8 cellular contexts compared by ENCODE assay signal in the genomic region with DNA sequence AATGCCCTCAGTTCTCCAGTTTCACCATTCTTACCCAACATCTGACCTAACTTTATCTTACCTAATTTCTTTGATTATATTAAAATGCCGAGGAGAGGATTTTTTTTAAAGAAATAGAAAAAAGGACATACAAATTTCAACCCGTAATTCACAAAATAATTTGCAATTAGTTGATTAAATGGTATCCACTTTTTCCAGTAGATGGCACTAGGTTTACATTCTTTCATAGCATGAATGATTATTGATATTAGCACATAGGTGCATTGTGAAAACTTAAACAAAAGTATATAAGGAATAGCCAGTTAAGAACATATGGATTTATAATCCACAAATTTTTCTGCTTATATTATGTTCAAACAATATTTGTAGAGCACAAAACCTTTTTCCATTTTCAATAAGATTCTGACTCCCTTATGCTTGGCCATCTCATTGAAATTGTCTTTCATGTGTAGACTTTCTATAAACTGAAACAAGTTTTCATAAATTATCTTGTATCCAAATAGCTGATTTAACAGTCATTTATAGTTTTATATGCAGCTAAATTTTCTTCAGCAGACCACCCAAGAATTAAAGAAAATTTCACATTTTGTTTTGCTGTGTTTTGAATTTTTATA. TPM values are rescaled to one million over a fixed set of nuclear protein-coding genes. Genes with fewer than 3 reads are reported as not detected.
DNase-seq lines count a peak whose midpoint lies in the region; ATAC-seq and TF ChIP-seq lines count a peak whose summit lies in the region.

No MANE protein-coding gene starts in this region.

- H3K36me3 ChIP-seq in HCT116 (ENCODE audit: control insufficient read depth in 1 of 2, insufficient read depth in 2 of 2, low read length in 2 of 2), result peaks cover 0 to 4% of the 10 kb centered on the region in 2 experiments; a peak in 2 of 4 replicates
- no peaks in the 10 kb centered on the region for H3K36me3 ChIP-seq in SK-N-MC (ENCODE audit: insufficient read depth, low read length)

- no peak overlapping the region for H3K4me3 ChIP-seq in AG04449 (ENCODE audit: low read depth, low read length)
- H3K4me3 ChIP-seq in HCT116 (replicated peaks in 1 of 2; ENCODE audit: low read depth in 1 of 2, low read length in 2 of 2), result no peak overlapping the region; a peak in 1 of 4 replicates
- H3K4me3 ChIP-seq in SK-N-MC, result peak overlapping the region; percentile 56

- RAD21 ChIA-PET in HCT116 (lab: Charles Lee; ENCODE audit: low non-redundant PET in 1 of 2, low total read pairs in 2 of 2, uncharacterized antibody in 2 of 2, unreplicated experiment in 2 of 2), result no interaction called here

- no peaks in the 10 kb centered on the region for H3K9me2 ChIP-seq in HCT116 (ENCODE audit: insufficient read depth)

- peaks cover 41 to 91% of the 10 kb centered on the region in 2 experiments for H3K4me1 ChIP-seq in HCT116 (ENCODE audit: control insufficient read depth in 1 of 2, insufficient read depth in 2 of 2, low read length in 2 of 2)

- no TSS peak for BruUV-seq in HCT116 (replicated peaks; lab: Mats Ljungman, UMichigan)

- CTCF ChIA-PET in AG04449 (lab: Yijun Ruan, JAX), result interaction anchor here (0.6 to 3.5 kb wide), 12 partner anchors 10 to 793 kb away, joined by 3 to 20 read pairs (median 4); no protein-coding TSS in a partner anchor
- CTCF ChIA-PET in HCT116 (lab: Charles Lee), result interaction anchor here (0.6 to 1.6 kb wide), 7 partner anchors 13 to 773 kb away, joined by 3 to 5 read pairs (median 4); no protein-coding TSS in a partner anchor

- POLR2A ChIA-PET in AG04449 (lab: Yijun Ruan, JAX) (no interaction called here), HCT116 (lab: Charles Lee) (interaction anchor here (1.4 to 1.7 kb wide), 2 partner anchors 289 to 344 kb away, joined by 3 to 5 read pairs; no protein-coding TSS in a partner anchor)

- peak overlapping the region; percentile 95; the same call in 1 of the 2 replicates for H3K27ac ChIP-seq in HCT116 (ENCODE audit: low read depth, low read length)
- no peak overlapping the region for H3K27ac ChIP-seq in SK-N-MC

- peak; percentile 94 for TF ChIP-seq RAD21 in HCT116 (IDR thresholded peaks at IDR 0.05; ENCODE audit: low read depth)

- no peaks in the 10 kb centered on the region for H3K27me3 ChIP-seq in HCT116 (ENCODE audit: insufficient read depth, low read length)

- H2AFZ ChIP-seq in HCT116 (ENCODE audit: low read depth, low read length, poor library complexity, severe bottlenecking), result peak overlapping the region; percentile 39

- H3K9ac ChIP-seq in HCT116 (ENCODE audit: low read length) (peak overlapping the region; percentile 54), SK-N-MC (ENCODE audit: insufficient read length) (peak overlapping the region; percentile 64)

- ATAC-seq in HCT116 (peak; percentile 58; the same call in 1 of the 2 replicates), HG03442 (IDR thresholded peaks at IDR 0.05; ENCODE audit: unreplicated experiment) (no peak), HG02970 (IDR thresholded peaks at IDR 0.05; ENCODE audit: low FRiP score, unreplicated experiment) (no peak)

- H3K9me3 ChIP-seq in HCT116 (ENCODE audit: control insufficient read depth in 1 of 2, insufficient read depth in 1 of 2, low read depth in 1 of 2, low read length in 2 of 2), result no peaks in the 10 kb centered on the region
- no peaks in the 10 kb centered on the region for H3K9me3 ChIP-seq in SK-N-MC (ENCODE audit: low read depth, low read length)

- no peak for TF ChIP-seq POLR2A in HCT116 (IDR thresholded peaks at IDR 0.05; ENCODE audit: borderline replicate concordance, extremely low read depth, insufficient read depth, insufficient read length)

- H3K4me2 ChIP-seq in HCT116 (ENCODE audit: low read length), result peak overlapping the region; percentile 46

- H3K79me2 ChIP-seq in HCT116 (ENCODE audit: insufficient read depth, low read length), result peaks cover 11% of the 10 kb centered on the region

- no peaks in the 10 kb centered on the region for H4K20me1 ChIP-seq in HCT116 (ENCODE audit: insufficient read depth)

- intact Hi-C loops in HCT116 (cut with micrococcal nuclease), result loop anchor here (2.0 to 10.0 kb wide), 7 partner anchors 183 to 511 kb away; partner anchors contain the start of gene HMGA2

- DNase-seq in AG04449 (ENCODE audit: low read depth, low spot score) (no peak), HCT116 (ENCODE audit: low read depth, low spot score) (peak; percentile 33), SK-N-MC (ENCODE audit: low read depth, low spot score) (no peak), iris pigment epithelial cell (ENCODE audit: low read depth) (peak; percentile 41), NCI-H1930 (lab: John Stamatoyannopoulos, UW) (no peak)
- no peak for DNase-seq in activated CD4-positive, alpha-beta T cell treated with anti-CD3 and anti-CD28 coated beads, Interleukin-2, amount 50 U/mL, for 1 hour

- peak; percentile 11 for TF ChIP-seq CTCF in AG04449 (IDR thresholded peaks at IDR 0.05; ENCODE audit: insufficient read depth, low read length, missing control alignments)
- TF ChIP-seq CTCF in HCT116 (IDR thresholded peaks at IDR 0.05 in 2 of 3, conservative IDR thresholded peaks at IDR 0.05 in 1 of 3; ENCODE audit: borderline replicate concordance in 1 of 3, insufficient read depth in 1 of 3, low read depth in 2 of 3, low read length in 2 of 3), result peak; percentile 45 to 78 (median 73); a peak in 5 of 6 replicates

TF ChIP-seq in HCT116, 20 proteins besides CTCF, POLR2A, EP300 and RAD21 (continues in another document):
- no peak; the same call in 1 of the 2 replicates for TF ChIP-seq FOSL1 (IDR thresholded peaks at IDR 0.05; ENCODE audit: low read depth)
- no peak for TF ChIP-seq ZNF274 (IDR thresholded peaks at IDR 0.05; ENCODE audit: low read depth, low read length)
- TF ChIP-seq SP1 (IDR thresholded peaks at IDR 0.05; ENCODE audit: low read depth), result peak; percentile 33; the same call in 1 of the 2 replicates
- no peak for TF ChIP-seq POLR2AphosphoS5 (IDR thresholded peaks at IDR 0.05; ENCODE audit: low read depth, low read length)
- no peak for TF ChIP-seq SIN3A (IDR thresholded peaks at IDR 0.05; ENCODE audit: low read depth)
- TF ChIP-seq, protein P1, sequence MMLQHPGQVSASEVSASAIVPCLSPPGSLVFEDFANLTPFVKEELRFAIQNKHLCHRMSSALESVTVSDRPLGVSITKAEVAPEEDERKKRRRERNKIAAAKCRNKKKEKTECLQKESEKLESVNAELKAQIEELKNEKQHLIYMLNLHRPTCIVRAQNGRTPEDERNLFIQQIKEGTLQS (IDR thresholded peaks at IDR 0.05), result no peak
- TF ChIP-seq EZH2phosphoT487 (IDR thresholded peaks at IDR 0.05; ENCODE audit: borderline replicate concordance), result no peak
- TF ChIP-seq, protein P2, sequence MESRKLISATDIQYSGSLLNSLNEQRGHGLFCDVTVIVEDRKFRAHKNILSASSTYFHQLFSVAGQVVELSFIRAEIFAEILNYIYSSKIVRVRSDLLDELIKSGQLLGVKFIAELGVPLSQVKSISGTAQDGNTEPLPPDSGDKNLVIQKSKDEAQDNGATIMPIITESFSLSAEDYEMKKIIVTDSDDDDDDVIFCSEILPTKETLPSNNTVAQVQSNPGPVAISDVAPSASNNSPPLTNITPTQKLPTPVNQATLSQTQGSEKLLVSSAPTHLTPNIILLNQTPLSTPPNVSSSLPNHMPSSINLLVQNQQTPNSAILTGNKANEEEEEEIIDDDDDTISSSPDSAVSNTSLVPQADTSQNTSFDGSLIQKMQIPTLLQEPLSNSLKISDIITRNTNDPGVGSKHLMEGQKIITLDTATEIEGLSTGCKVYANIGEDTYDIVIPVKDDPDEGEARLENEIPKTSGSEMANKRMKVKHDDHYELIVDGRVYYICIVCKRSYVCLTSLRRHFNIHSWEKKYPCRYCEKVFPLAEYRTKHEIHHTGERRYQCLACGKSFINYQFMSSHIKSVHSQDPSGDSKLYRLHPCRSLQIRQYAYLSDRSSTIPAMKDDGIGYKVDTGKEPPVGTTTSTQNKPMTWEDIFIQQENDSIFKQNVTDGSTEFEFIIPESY (IDR thresholded peaks at IDR 0.05; ENCODE audit: extremely low read depth, insufficient replicate concordance, low read length), result no peak
- TF ChIP-seq, protein P3, sequence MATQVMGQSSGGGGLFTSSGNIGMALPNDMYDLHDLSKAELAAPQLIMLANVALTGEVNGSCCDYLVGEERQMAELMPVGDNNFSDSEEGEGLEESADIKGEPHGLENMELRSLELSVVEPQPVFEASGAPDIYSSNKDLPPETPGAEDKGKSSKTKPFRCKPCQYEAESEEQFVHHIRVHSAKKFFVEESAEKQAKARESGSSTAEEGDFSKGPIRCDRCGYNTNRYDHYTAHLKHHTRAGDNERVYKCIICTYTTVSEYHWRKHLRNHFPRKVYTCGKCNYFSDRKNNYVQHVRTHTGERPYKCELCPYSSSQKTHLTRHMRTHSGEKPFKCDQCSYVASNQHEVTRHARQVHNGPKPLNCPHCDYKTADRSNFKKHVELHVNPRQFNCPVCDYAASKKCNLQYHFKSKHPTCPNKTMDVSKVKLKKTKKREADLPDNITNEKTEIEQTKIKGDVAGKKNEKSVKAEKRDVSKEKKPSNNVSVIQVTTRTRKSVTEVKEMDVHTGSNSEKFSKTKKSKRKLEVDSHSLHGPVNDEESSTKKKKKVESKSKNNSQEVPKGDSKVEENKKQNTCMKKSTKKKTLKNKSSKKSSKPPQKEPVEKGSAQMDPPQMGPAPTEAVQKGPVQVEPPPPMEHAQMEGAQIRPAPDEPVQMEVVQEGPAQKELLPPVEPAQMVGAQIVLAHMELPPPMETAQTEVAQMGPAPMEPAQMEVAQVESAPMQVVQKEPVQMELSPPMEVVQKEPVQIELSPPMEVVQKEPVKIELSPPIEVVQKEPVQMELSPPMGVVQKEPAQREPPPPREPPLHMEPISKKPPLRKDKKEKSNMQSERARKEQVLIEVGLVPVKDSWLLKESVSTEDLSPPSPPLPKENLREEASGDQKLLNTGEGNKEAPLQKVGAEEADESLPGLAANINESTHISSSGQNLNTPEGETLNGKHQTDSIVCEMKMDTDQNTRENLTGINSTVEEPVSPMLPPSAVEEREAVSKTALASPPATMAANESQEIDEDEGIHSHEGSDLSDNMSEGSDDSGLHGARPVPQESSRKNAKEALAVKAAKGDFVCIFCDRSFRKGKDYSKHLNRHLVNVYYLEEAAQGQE (IDR thresholded peaks at IDR 0.05; ENCODE audit: low read depth), result no peak
- TF ChIP-seq EZH2 (IDR thresholded peaks at IDR 0.05), result no peak
- TF ChIP-seq TCF7L2 (IDR thresholded peaks at IDR 0.05; ENCODE audit: borderline replicate concordance, extremely low read depth, insufficient read depth, insufficient read length), result no peak
- TF ChIP-seq YY1 (IDR thresholded peaks at IDR 0.05; ENCODE audit: extremely low read depth, insufficient replicate concordance, low read depth, low read length), result no peak
- no peak for TF ChIP-seq ZFX (IDR thresholded peaks at IDR 0.05)
- no peak for TF ChIP-seq JUND (IDR thresholded peaks at IDR 0.05)
- TF ChIP-seq ELF1 (IDR thresholded peaks at IDR 0.05; ENCODE audit: borderline replicate concordance, low read depth), result no peak
- TF ChIP-seq EGR1 (IDR thresholded peaks at IDR 0.05; ENCODE audit: low read depth), result no peak
- TF ChIP-seq SRF (IDR thresholded peaks at IDR 0.05; ENCODE audit: low read depth), result no peak
- TF ChIP-seq CBX3 (IDR thresholded peaks at IDR 0.05; ENCODE audit: low read depth), result peak; percentile 21; the same call in 1 of the 2 replicates

RNA-seq across cellular contexts. Expression of gene MSRB3, which starts 35.3 kb away (rescaled TPM):
- total RNA-seq in HCT116 (2021; ENCODE audit: unreplicated experiment), result 8.2 TPM
- 2.2 and 4.1 TPM in 2 replicates for polyA plus RNA-seq in HCT116 (2012)

Comparison
In these comparisons a context has a peak if more than half of its experiments do, and no peak if none do; other contexts are left out.
1. DNase-seq: peak in HCT116 (single experiment) and iris pigment epithelial cell (single experiment); none in AG04449 (single experiment), SK-N-MC (single experiment), activated CD4-positive, alpha-beta T cell treated with anti-CD3 and anti-CD28 coated beads, Interleukin-2, amount 50 U/mL, for 1 hour (single experiment) and NCI-H1930 (0 of 2).